Comparison of ENCODE assay signal across 9 cellular contexts in genomic region chr16:52976539-52977167, GRCh38.
DNase-seq lines count a peak whose midpoint lies in the region; ATAC-seq, FAIRE-seq and TF ChIP-seq lines count a peak whose summit lies in the region.
"Had no signal": no experiment of that assay in that cellular context is flagged by ENCODE, and none has a peak within 500 bp of the region (broad histone marks: within the 10 kb centered on the region; RNA-seq: fewer than 3 reads in every experiment).

No MANE protein-coding gene starts in this region.

- POLR2A ChIA-PET in K562 (lab: Yijun Ruan, JAX), result no interaction called here

- ATAC-seq in HG03460 (IDR thresholded peaks at IDR 0.05; ENCODE audit: unreplicated experiment) (peak; percentile 73), K562 (peak; percentile 86), mucosa of descending colon (peak; percentile 78), HG02852 (IDR thresholded peaks at IDR 0.05; ENCODE audit: unreplicated experiment) (no peak), GM19467 (IDR thresholded peaks at IDR 0.05; ENCODE audit: unreplicated experiment) (no peak)

- no peaks in the 10 kb centered on the region for H3K27me3 ChIP-seq in K562 (ENCODE audit: control insufficient read depth in 2 of 2, insufficient read depth in 2 of 2, low read length in 2 of 2)

- H3K4me2 ChIP-seq in K562 (ENCODE audit: insufficient read depth, low read length), result no peak overlapping the region

- intact Hi-C loops in K562 (cut with micrococcal nuclease), result loop anchor here (2.0 kb wide), 1 partner anchor 46 kb away; no protein-coding TSS in a partner anchor
- intact Hi-C loops in mucosa of descending colon (cut with DNase I, micrococcal nuclease), result no loop called here

- no peak for FAIRE-seq in K562 (lab: Jason Lieb, UNC)

- H3K9ac ChIP-seq in K562 (ENCODE audit: insufficient read depth in 1 of 2, low read depth in 2 of 2, low read length in 2 of 2), result no peak overlapping the region

- H3K4me3 ChIP-seq in K562 (no peak overlapping the region), mucosa of descending colon (no peak overlapping the region)

- CTCF ChIA-PET in K562 (lab: Yijun Ruan, JAX; ENCODE audit: low intra/inter-chr PET ratio), result no interaction called here

- no peak overlapping the region for H2AFZ ChIP-seq in K562 (ENCODE audit: low read depth, low read length)

- TF ChIP-seq RAD21 in K562 (CRISPR knock-in tag; conservative IDR thresholded peaks at IDR 0.05 in 1 of 2, IDR thresholded peaks at IDR 0.05 in 1 of 2), result peak; percentile 30 to 63; a peak in 3 of 4 replicates

- H3K36me3 ChIP-seq in K562 (ENCODE audit: control insufficient read depth, insufficient read depth, low read length) (no peaks in the 10 kb centered on the region), mucosa of descending colon (ENCODE audit: low read depth) (no peaks in the 10 kb centered on the region)

- no TSS peak for BruUV-seq in K562 (replicated peaks; lab: Mats Ljungman, UMichigan)

- H3K9me1 ChIP-seq in K562 (ENCODE audit: control insufficient read depth, insufficient read depth, low read length), result no peaks in the 10 kb centered on the region

- no peaks in the 10 kb centered on the region for H4K20me1 ChIP-seq in K562 (replicated peaks; ENCODE audit: control insufficient read depth, insufficient read depth, low read length)

- no peak for TF ChIP-seq POLR2A in K562 (conservative IDR thresholded peaks at IDR 0.05)

- peak; percentile 43; the same call in 1 of the 2 replicates for TF ChIP-seq CTCF in GM12874 (IDR thresholded peaks at IDR 0.05; ENCODE audit: insufficient read depth, low read depth, low read length)
- peak; percentile 29 to 52 (median 43); a peak in 4 of 6 replicates for TF ChIP-seq CTCF in K562 (IDR thresholded peaks at IDR 0.05 in 2 of 3, conservative IDR thresholded peaks at IDR 0.05 in 1 of 3; ENCODE audit: insufficient read depth in 2 of 3, low read depth in 1 of 3, low read length in 3 of 3)
- TF ChIP-seq CTCF in mucosa of descending colon (IDR thresholded peaks at IDR 0.05), result peak; percentile 35

- H3K9me3 ChIP-seq in K562 (replicated peaks; ENCODE audit: control insufficient read depth, insufficient read depth, low read depth, low read length) (no peaks in the 10 kb centered on the region), mucosa of descending colon (no peaks in the 10 kb centered on the region)

- H3K79me2 ChIP-seq in K562 (ENCODE audit: control insufficient read depth, insufficient read depth, low read length), result no peaks in the 10 kb centered on the region

- H3K4me1 ChIP-seq in K562 (replicated peaks in 1 of 2; ENCODE audit: control insufficient read depth in 2 of 2, insufficient read depth in 2 of 2, low read length in 2 of 2) (no peaks in the 10 kb centered on the region), mucosa of descending colon (ENCODE audit: low read depth) (no peaks in the 10 kb centered on the region)

- no peak for TF ChIP-seq EP300 in K562 (IDR thresholded peaks at IDR 0.05; ENCODE audit: low read length)

- DNase-seq in A172 (ENCODE audit: low spot score), result peak; percentile 10
- DNase-seq in K562 (ENCODE audit: extremely low read depth in 1 of 4, low spot score in 3 of 4), result peak in 2 of 4 experiments; percentile 30 to 32
- DNase-seq in mucosa of descending colon, result peak in 1 of 3 donors; percentile 24
- no peak for DNase-seq in MV-4-11 (lab: John Stamatoyannopoulos, UW)
- DNase-seq: activated naive CD8-positive, alpha-beta T cell treated with anti-CD3 and anti-CD28 coated beads, Interleukin-2, amount 10 ng/mL, durations not matched to agents 7 days and 5 days had no signal

- H3K27ac ChIP-seq in K562 (ENCODE audit: extremely low read depth, low read depth, low read length), result no peak overlapping the region

- in situ Hi-C loops in K562 (cut with MboI), result no loop called here

TF ChIP-seq in K562, 482 proteins besides CTCF, POLR2A, EP300 and RAD21:
- no peak for TF ChIP-seq DACH1 (IDR thresholded peaks at IDR 0.05; ENCODE audit: partially characterized antibody)
- no peak for TF ChIP-seq ILF3 (IDR thresholded peaks at IDR 0.05; ENCODE audit: borderline replicate concordance)
- no peak for TF ChIP-seq JUN (IDR thresholded peaks at IDR 0.05; ENCODE audit: borderline replicate concordance, low read depth, low read length)
- no peak for TF ChIP-seq JUN (CRISPR knock-in tag; IDR thresholded peaks at IDR 0.05; ENCODE audit: borderline replicate concordance)
- TF ChIP-seq ZNF354B (CRISPR knock-in tag; IDR thresholded peaks at IDR 0.05), result no peak
- no peak for TF ChIP-seq KLF16 (IDR thresholded peaks at IDR 0.05)
- TF ChIP-seq COPS2 (conservative IDR thresholded peaks at IDR 0.05), result no peak
- TF ChIP-seq C11orf30 (IDR thresholded peaks at IDR 0.05; ENCODE audit: low read depth), result no peak

Comparison
In these comparisons a context has a peak if more than half of its experiments do, and no peak if none do; other contexts are left out.
1. ATAC-seq: peak in HG03460 (single experiment), K562 (single experiment) and mucosa of descending colon (single experiment); none in HG02852 (single experiment) and GM19467 (single experiment).
2. Peak in every context shown above with its lines, with median percentiles within 50 percentile points of each other: CTCF ChIP-seq.